ENCODE assay signal across 1 cellular context in genomic region chr15:35289029-35289617, GRCh38.
TF ChIP-seq lines count a peak whose summit lies in the region.

No MANE protein-coding gene starts in this region.

TF ChIP-seq in SK-N-SH treated with all-trans-retinoic acid at 6 μM for 48 hours, 23 proteins besides CTCF, POLR2A, EP300 and RAD21 (continued from another document):
- TF ChIP-seq, protein P1, sequence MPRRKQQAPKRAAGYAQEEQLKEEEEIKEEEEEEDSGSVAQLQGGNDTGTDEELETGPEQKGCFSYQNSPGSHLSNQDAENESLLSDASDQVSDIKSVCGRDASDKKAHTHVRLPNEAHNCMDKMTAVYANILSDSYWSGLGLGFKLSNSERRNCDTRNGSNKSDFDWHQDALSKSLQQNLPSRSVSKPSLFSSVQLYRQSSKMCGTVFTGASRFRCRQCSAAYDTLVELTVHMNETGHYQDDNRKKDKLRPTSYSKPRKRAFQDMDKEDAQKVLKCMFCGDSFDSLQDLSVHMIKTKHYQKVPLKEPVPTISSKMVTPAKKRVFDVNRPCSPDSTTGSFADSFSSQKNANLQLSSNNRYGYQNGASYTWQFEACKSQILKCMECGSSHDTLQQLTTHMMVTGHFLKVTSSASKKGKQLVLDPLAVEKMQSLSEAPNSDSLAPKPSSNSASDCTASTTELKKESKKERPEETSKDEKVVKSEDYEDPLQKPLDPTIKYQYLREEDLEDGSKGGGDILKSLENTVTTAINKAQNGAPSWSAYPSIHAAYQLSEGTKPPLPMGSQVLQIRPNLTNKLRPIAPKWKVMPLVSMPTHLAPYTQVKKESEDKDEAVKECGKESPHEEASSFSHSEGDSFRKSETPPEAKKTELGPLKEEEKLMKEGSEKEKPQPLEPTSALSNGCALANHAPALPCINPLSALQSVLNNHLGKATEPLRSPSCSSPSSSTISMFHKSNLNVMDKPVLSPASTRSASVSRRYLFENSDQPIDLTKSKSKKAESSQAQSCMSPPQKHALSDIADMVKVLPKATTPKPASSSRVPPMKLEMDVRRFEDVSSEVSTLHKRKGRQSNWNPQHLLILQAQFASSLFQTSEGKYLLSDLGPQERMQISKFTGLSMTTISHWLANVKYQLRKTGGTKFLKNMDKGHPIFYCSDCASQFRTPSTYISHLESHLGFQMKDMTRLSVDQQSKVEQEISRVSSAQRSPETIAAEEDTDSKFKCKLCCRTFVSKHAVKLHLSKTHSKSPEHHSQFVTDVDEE (CRISPR knock-in tag; IDR thresholded peaks at IDR 0.05) = no peak
- TF ChIP-seq RARB (CRISPR knock-in tag; IDR thresholded peaks at IDR 0.05) (no peak), ARNTL (CRISPR knock-in tag; IDR thresholded peaks at IDR 0.05; ENCODE audit: borderline replicate concordance, low read depth) (no peak), SNAI2 (CRISPR knock-in tag; IDR thresholded peaks at IDR 0.05) (no peak), POU6F1 (CRISPR knock-in tag; IDR thresholded peaks at IDR 0.05; ENCODE audit: borderline replicate concordance, low read depth) (no peak)
